Comparison of ENCODE assay signal across 10 cellular contexts in genomic region chr11:128830290-128830813, GRCh38.
DNase-seq lines count a peak whose midpoint lies in the region; ATAC-seq lines count a peak whose summit lies in the region.
"Had no signal": no experiment of that assay in that cellular context is flagged by ENCODE, and none has a peak within 500 bp of the region (broad histone marks: within the 10 kb centered on the region; RNA-seq: fewer than 3 reads in every experiment).

No MANE protein-coding gene starts in this region.

- peak overlapping the region; percentile 28 for H3K9ac ChIP-seq in mucosa of stomach (ENCODE audit: low read length)
- H3K9ac ChIP-seq: parathyroid adenoma had no signal

- no peak for DNase-seq in T-helper 2 cell treated with Interferon-gamma antibody and Interleukin-4, amounts not matched to agents 5 μg/mL and 100 μg/mL, for 36 hours (ENCODE audit: low spot score)
- DNase-seq in epidermal melanocyte (ENCODE audit: insufficient read length, low spot score) (no peak), KBM-7 (no peak), HuH-7.5 (ENCODE audit: low spot score) (no peak)

- peaks cover 6% of the 10 kb centered on the region for H3K27me3 Mint-ChIP-seq in T-helper 2 cell treated with Interferon-gamma antibody and Interleukin-4, amounts not matched to agents 5 μg/mL and 100 μg/mL, for 36 hours (ENCODE audit: low read depth)

- no peaks in the 10 kb centered on the region for H3K36me3 ChIP-seq in mucosa of stomach (ENCODE audit: control insufficient read depth, insufficient read depth, low read length)
- H3K36me3 ChIP-seq: cardiac muscle cell, SJCRH30 had no signal

- peak overlapping the region; percentile 70 for H3K4me3 Mint-ChIP-seq in T-helper 2 cell treated with Interferon-gamma antibody and Interleukin-4, amounts not matched to agents 5 μg/mL and 100 μg/mL, for 36 hours

- peak overlapping the region; percentile 88 for H3K27ac Mint-ChIP-seq in T-helper 2 cell treated with Interferon-gamma antibody and Interleukin-4, amounts not matched to agents 5 μg/mL and 100 μg/mL, for 36 hours

- in situ Hi-C loops in KBM-7 (cut with MboI; ENCODE audit: low pct_unique_long_range_greater_than_20kb, low sequenced_read_pairs): loop anchor here (25.0 kb wide), 2 partner anchors 543 to 643 kb away; no protein-coding TSS in a partner anchor

- H3K4me1 ChIP-seq in mucosa of stomach (ENCODE audit: control insufficient read depth, insufficient read depth, low read length): peaks cover 11% of the 10 kb centered on the region
- H3K4me1 ChIP-seq: parathyroid adenoma, SJCRH30 had no signal

- peaks cover 2% of the 10 kb centered on the region for H3K36me3 Mint-ChIP-seq in T-helper 2 cell treated with Interferon-gamma antibody and Interleukin-4, amounts not matched to agents 5 μg/mL and 100 μg/mL, for 36 hours (ENCODE audit: low read depth)

- H3K4me3 ChIP-seq in mucosa of stomach (ENCODE audit: low read length): no peak overlapping the region
- H3K4me3 ChIP-seq: cardiac muscle cell, SJCRH30 had no signal

- H3K27me3 ChIP-seq in mucosa of stomach (ENCODE audit: control insufficient read depth, insufficient read depth, low read length): no peaks in the 10 kb centered on the region
- H3K27me3 ChIP-seq: SJCRH30 had no signal

- no peaks in the 10 kb centered on the region for H3K9me3 Mint-ChIP-seq in T-helper 2 cell treated with Interferon-gamma antibody and Interleukin-4, amounts not matched to agents 5 μg/mL and 100 μg/mL, for 36 hours

- no peaks in the 10 kb centered on the region for H3K9me3 ChIP-seq in mucosa of stomach (ENCODE audit: control insufficient read depth, low read length)
- H3K9me3 ChIP-seq: SJCRH30 had no signal

- peaks cover 18% of the 10 kb centered on the region for H3K4me1 Mint-ChIP-seq in T-helper 2 cell treated with Interferon-gamma antibody and Interleukin-4, amounts not matched to agents 5 μg/mL and 100 μg/mL, for 36 hours (ENCODE audit: low read depth)

- ATAC-seq in GM18502 (IDR thresholded peaks at IDR 0.05; ENCODE audit: poor library complexity, unreplicated experiment) (peak; percentile 22), HG02610 (IDR thresholded peaks at IDR 0.05; ENCODE audit: unreplicated experiment) (peak; percentile 18)
